Comparison of ENCODE assay signal across 24 cellular contexts in genomic region chr1:48560577-48560976, GRCh38.
"Had no signal": no experiment of that assay in that cellular context is flagged by ENCODE, and none has a peak within 500 bp of the region (broad histone marks: within the 10 kb centered on the region; RNA-seq: fewer than 3 reads in every experiment).

No MANE protein-coding gene starts in this region.

- ATAC-seq: activated CD8-positive, alpha-beta memory T cell treated with anti-CD3 and anti-CD28 coated beads, Interleukin-2, amount 10 ng/mL, durations not matched to agents 7 days and 5 days; activated naive CD8-positive, alpha-beta T cell treated with anti-CD3 and anti-CD28 coated beads, Interleukin-2, amount 50 U/mL, for 24 hours; body of pancreas; T-helper 17 cell had no signal

- DNase-seq: activated B cell treated with CpG ODN at 0.5 μM for 24 hours; activated CD4-positive, alpha-beta T cell treated with anti-CD3 and anti-CD28 coated beads for 1 hour; activated CD4-positive, alpha-beta T cell treated with anti-CD3 and anti-CD28 coated beads, Interleukin-2, amount 10 ng/mL, durations not matched to agents 24 days and 14 days; activated CD4-positive, alpha-beta T cell treated with anti-CD3 and anti-CD28 coated beads, Interleukin-2, amount 50 U/mL, for 48 hours; activated CD8-positive, alpha-beta memory T cell treated with anti-CD3 and anti-CD28 coated beads, Interleukin-2, amount 10 ng/mL, durations not matched to agents 7 days and 5 days; activated effector memory CD4-positive, alpha-beta T cell treated with Interleukin-2 at 50 U/mL for 16 hours; activated naive CD4-positive, alpha-beta T cell; activated naive CD8-positive, alpha-beta T cell treated with anti-CD3 and anti-CD28 coated beads, Interleukin-2, amount 50 U/mL, for 24 hours; activated T-cell treated with anti-CD3 and anti-CD28 coated beads, Interleukin-2, amount 50 U/mL, for 24 hours; amniotic stem cell; body of pancreas; central memory CD4-positive, alpha-beta T cell; cortex of kidney; Kasumi-1; KBM-7; NCI-H1436; NCI-H187 treated with DMSO at 0.1 percent for 48 hours; NCI-H2107; NCI-H446 treated with DMSO at 0.1 percent for 48 hours; NCI-H524 treated with DMSO at 0.1 percent for 48 hours; PC-9; SHP77 treated with DMSO at 0.1 percent for 48 hours; T-helper 17 cell; T-helper 9 cell had no signal
